ENCODE assay signal across 15 cellular contexts in genomic region chr9:128687453-128687852, GRCh38. TPM values are rescaled to one million over a fixed set of nuclear protein-coding genes. Genes with fewer than 3 reads are reported as not detected.
DNase-seq lines count a peak whose midpoint lies in the region; ATAC-seq and TF ChIP-seq lines count a peak whose summit lies in the region.
"Had no signal": no experiment of that assay in that cellular context is flagged by ENCODE, and none has a peak within 500 bp of the region (broad histone marks: within the 10 kb centered on the region; RNA-seq: fewer than 3 reads in every experiment).

No MANE protein-coding gene starts in this region.

- ATAC-seq in stimulated activated naive CD8-positive, alpha-beta T cell treated with anti-CD3 and anti-CD28 coated beads, Interleukin-15, Interleukin-2, amounts not matched to agents 100 U/mL and 50 U/mL, for 24 hours, result no peak
- ATAC-seq in WTC11 (no peak), GM18861 (IDR thresholded peaks at IDR 0.05; ENCODE audit: unreplicated experiment) (no peak), HG03139 (IDR thresholded peaks at IDR 0.05; ENCODE audit: unreplicated experiment) (no peak)
- ATAC-seq: heart left ventricle, SK-N-SH treated with all-trans-retinoic acid at 6 μM for 48 hours had no signal

- H3K4me1 Mint-ChIP-seq in stimulated activated naive CD8-positive, alpha-beta T cell treated with anti-CD3 and anti-CD28 coated beads, Interleukin-15, Interleukin-2, amounts not matched to agents 100 ng/mL and 50 ng/mL, for 24 hours (ENCODE audit: low read depth), result peaks cover 62% of the 10 kb centered on the region
- peaks cover 56% of the 10 kb centered on the region for H3K4me1 Mint-ChIP-seq in WTC11

- intact Hi-C loops in head of caudate nucleus (cut with DNase I), result no loop called here

- peaks cover 37% of the 10 kb centered on the region for H3K36me3 Mint-ChIP-seq in stimulated activated naive CD8-positive, alpha-beta T cell treated with anti-CD3 and anti-CD28 coated beads, Interleukin-15, Interleukin-2, amounts not matched to agents 100 ng/mL and 50 ng/mL, for 24 hours (ENCODE audit: low read depth)
- H3K36me3 Mint-ChIP-seq in WTC11, result peaks cover 43% of the 10 kb centered on the region

- H3K9me3 Mint-ChIP-seq in stimulated activated naive CD8-positive, alpha-beta T cell treated with anti-CD3 and anti-CD28 coated beads, Interleukin-15, Interleukin-2, amounts not matched to agents 100 ng/mL and 50 ng/mL, for 24 hours, result no peaks in the 10 kb centered on the region
- H3K9me3 Mint-ChIP-seq in WTC11, result peaks cover 4% of the 10 kb centered on the region; the same call in 1 of the 2 replicates

- peak overlapping the region; percentile 52 for H3K27ac Mint-ChIP-seq in stimulated activated naive CD8-positive, alpha-beta T cell treated with anti-CD3 and anti-CD28 coated beads, Interleukin-15, Interleukin-2, amounts not matched to agents 100 ng/mL and 50 ng/mL, for 24 hours
- H3K27ac Mint-ChIP-seq in WTC11, result peak overlapping the region; percentile 98

- no peaks in the 10 kb centered on the region for H3K9me3 ChIP-seq in iPS-18a (ENCODE audit: control insufficient read depth, low read depth, low read length)
- H3K9me3 ChIP-seq: BE2C, heart left ventricle had no signal

- peaks cover 25% of the 10 kb centered on the region for H3K4me1 ChIP-seq in iPS-18a (ENCODE audit: control insufficient read depth, low read depth, low read length)

- peak overlapping the region; percentile 86 for H3K4me3 Mint-ChIP-seq in stimulated activated naive CD8-positive, alpha-beta T cell treated with anti-CD3 and anti-CD28 coated beads, Interleukin-15, Interleukin-2, amounts not matched to agents 100 ng/mL and 50 ng/mL, for 24 hours
- peak overlapping the region; percentile 96 for H3K4me3 Mint-ChIP-seq in WTC11

- H3K27me3 Mint-ChIP-seq in stimulated activated naive CD8-positive, alpha-beta T cell treated with anti-CD3 and anti-CD28 coated beads, Interleukin-15, Interleukin-2, amounts not matched to agents 100 ng/mL and 50 ng/mL, for 24 hours, result no peaks in the 10 kb centered on the region
- H3K27me3 Mint-ChIP-seq in WTC11 (ENCODE audit: low read depth), result no peaks in the 10 kb centered on the region; the same call in 1 of the 2 replicates

- POLR2A ChIA-PET in WTC11 (lab: Charles Lee), result interaction anchor here (0.6 to 1.0 kb wide), 4 partner anchors 10 to 1506 kb away, joined by 3 to 7 read pairs (median 4); partner anchors contain the start of gene PKN3

- no peak overlapping the region for H3K9ac ChIP-seq in iPS-18a (ENCODE audit: low read length)

- peak overlapping the region; percentile 23 for H3K4me3 ChIP-seq in iPS-18a (ENCODE audit: low read length)

- DNase-seq in stimulated activated naive CD8-positive, alpha-beta T cell treated with anti-CD3 and anti-CD28 coated beads, Interleukin-15, Interleukin-2, amounts not matched to agents 100 U/mL and 50 U/mL, for 24 hours, result no peak
- no peak for DNase-seq in WTC11 (ENCODE audit: low spot score)
- DNase-seq in head of caudate nucleus, result no peak
- no peak for DNase-seq in NCI-H1105 treated with DMSO at 0.1 percent for 48 hours (lab: John Stamatoyannopoulos, UW)
- DNase-seq: activated CD4-positive, alpha-beta T cell treated with anti-CD3 and anti-CD28 coated beads, Interleukin-2, amount 50 U/mL, for 4 hours; BE2C; GF-D8; NCI-H1417 treated with DMSO at 0.1 percent for 48 hours; NCI-H69 had no signal

- H3K36me3 ChIP-seq in iPS-18a (ENCODE audit: control insufficient read depth, low read depth, low read length), result peaks cover 34% of the 10 kb centered on the region

- CTCF ChIA-PET in WTC11 (lab: Charles Lee), result interaction anchor here (0.7 to 1.6 kb wide), 5 partner anchors 15 to 268 kb away, joined by 3 to 7 read pairs (median 3); partner anchors contain the start of genes PKN3 and ZDHHC12

- H3K27ac ChIP-seq in iPS-18a (ENCODE audit: low read length), result no peak overlapping the region

- no peak for TF ChIP-seq CTCF in WTC11 (IDR thresholded peaks at IDR 0.05)

- H3K27me3 ChIP-seq in iPS-18a (ENCODE audit: control insufficient read depth, insufficient read depth, low read length), result no peaks in the 10 kb centered on the region
- H3K27me3 ChIP-seq: BE2C, heart left ventricle had no signal

TF ChIP-seq in WTC11, 78 proteins besides CTCF, POLR2A, EP300 and RAD21 (continues in another document):
- TF ChIP-seq ATF6 (CRISPR knock-in tag; IDR thresholded peaks at IDR 0.05) (no peak), FOXJ3 (CRISPR knock-in tag; IDR thresholded peaks at IDR 0.05; ENCODE audit: borderline replicate concordance) (no peak), IRF1 (CRISPR knock-in tag; IDR thresholded peaks at IDR 0.05) (no peak), NR1H2 (CRISPR knock-in tag; IDR thresholded peaks at IDR 0.05) (no peak), NFATC4 (CRISPR knock-in tag; IDR thresholded peaks at IDR 0.05) (no peak), NFE2L1 (CRISPR knock-in tag; IDR thresholded peaks at IDR 0.05) (no peak), ATF1 (CRISPR knock-in tag; IDR thresholded peaks at IDR 0.05) (no peak), ZMAT4 (CRISPR knock-in tag; IDR thresholded peaks at IDR 0.05) (no peak), ZNF121 (CRISPR knock-in tag; IDR thresholded peaks at IDR 0.05) (no peak), NFYB (CRISPR knock-in tag; conservative IDR thresholded peaks at IDR 0.05; ENCODE audit: low read depth) (no peak), ATF3 (CRISPR knock-in tag; conservative IDR thresholded peaks at IDR 0.05) (no peak), ZNF396 (CRISPR knock-in tag; IDR thresholded peaks at IDR 0.05; ENCODE audit: borderline replicate concordance) (no peak), E2F5 (CRISPR knock-in tag; IDR thresholded peaks at IDR 0.05) (no peak), E2F4 (CRISPR knock-in tag; IDR thresholded peaks at IDR 0.05; ENCODE audit: borderline replicate concordance, low read depth) (no peak), JAZF1 (CRISPR knock-in tag; IDR thresholded peaks at IDR 0.05) (no peak), ERG (CRISPR knock-in tag; IDR thresholded peaks at IDR 0.05) (no peak)

RNA-seq across cellular contexts. Expression of gene SET, which starts 1.6 kb away (rescaled TPM):
- 1,083 to 1,129 TPM (median 1,086 TPM) in 3 replicates for total RNA-seq in WTC11 (2021)

RNA-seq across cellular contexts. Expression of gene PKN3, which starts 14.8 kb away (rescaled TPM):
- total RNA-seq in WTC11 (2021), result 24.1 to 28.9 TPM (median 27.5 TPM) in 3 replicates

RNA-seq across cellular contexts. Expression of gene DYNC2I2, which starts 30.8 kb away (rescaled TPM):
- 57.5 to 71.1 TPM (median 64.5 TPM) in 3 replicates for total RNA-seq in WTC11 (2021)

RNA-seq across cellular contexts. Expression of gene ZDHHC12, which starts 36.5 kb away (rescaled TPM):
- 39.7 to 46.3 TPM (median 45.2 TPM) in 3 replicates for total RNA-seq in WTC11 (2021)
